9 cellular contexts compared by ENCODE assay signal in the genomic region with DNA sequence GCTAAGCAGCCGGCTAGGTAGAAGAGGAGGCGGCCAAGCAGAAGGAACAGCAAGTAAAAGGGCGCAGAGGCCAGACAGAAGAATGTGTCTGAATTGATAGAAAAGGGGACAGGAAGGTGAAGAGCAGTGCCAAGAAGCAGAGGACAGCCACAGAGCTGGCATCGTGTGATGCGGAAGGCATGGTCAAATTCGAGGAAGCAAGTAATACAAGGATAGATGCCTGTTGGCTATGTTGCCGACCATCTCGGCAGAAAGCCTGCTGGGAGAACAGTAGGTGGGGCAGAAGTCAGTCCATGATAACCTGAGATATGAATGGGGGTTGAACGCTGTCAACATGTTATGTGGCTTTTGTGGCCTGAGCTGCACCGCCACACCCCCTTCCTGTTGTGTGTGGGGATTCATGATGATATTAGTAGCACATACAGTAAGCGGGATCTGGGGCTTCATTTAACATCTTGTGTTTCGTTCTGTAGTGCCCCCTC. TPM values are rescaled to one million over a fixed set of nuclear protein-coding genes. Genes with fewer than 3 reads are reported as not detected.
A peak's percentile ranks its signal among the peaks of the same experiment; 100 is the strongest.
DNase-seq lines count a peak whose midpoint lies in the region; ATAC-seq and TF ChIP-seq lines count a peak whose summit lies in the region.
"Had no signal": no experiment of that assay in that cellular context is flagged by ENCODE, and none has a peak within 500 bp of the region (broad histone marks: within the 10 kb centered on the region; RNA-seq: fewer than 3 reads in every experiment).

No MANE protein-coding gene starts in this region.

- WGBS in right lobe of liver (ENCODE audit: insufficient coverage, low coverage, low lambda C conversion rate, missing lambda C conversion rate), result 24% methylated on average over 12 of the region's 12 CpGs
- 84% methylated on average over 10 of the region's 12 CpGs for WGBS in mesenchymal stem cell

- H3K36me3 Mint-ChIP-seq in activated CD4-positive, alpha-beta T cell treated with anti-CD3 and anti-CD28 coated beads, Interleukin-2, amount 10 ng/mL, durations not matched to agents 7 days and 5 days (ENCODE audit: low read depth), result peaks cover 14% of the 10 kb centered on the region

- H3K27ac ChIP-seq in left ventricle myocardium inferior (replicated peaks) (peak overlapping the region; percentile 33), right atrium auricular region (no peak overlapping the region), right lobe of liver (no peak overlapping the region), mesenchymal stem cell (ENCODE audit: low read length, poor library complexity, severe bottlenecking) (no peak overlapping the region)

- H3K4me1 Mint-ChIP-seq in activated CD4-positive, alpha-beta T cell treated with anti-CD3 and anti-CD28 coated beads, Interleukin-2, amount 10 ng/mL, durations not matched to agents 7 days and 5 days, result peaks cover 75% of the 10 kb centered on the region

- H3K4me1 ChIP-seq in left ventricle myocardium inferior (peaks cover 44% of the 10 kb centered on the region), right atrium auricular region (peaks cover 0 to 6% of the 10 kb centered on the region in 2 donors), right lobe of liver (no peaks in the 10 kb centered on the region), mesenchymal stem cell (ENCODE audit: control insufficient read depth, insufficient read depth, low read depth, low read length) (no peaks in the 10 kb centered on the region)

- H3K23ac ChIP-seq in mesenchymal stem cell (ENCODE audit: low read length in 2 of 2), result no peak overlapping the region

- H4K91ac ChIP-seq in mesenchymal stem cell (ENCODE audit: low read length), result no peak overlapping the region

- intact Hi-C loops in left ventricle myocardium inferior (cut with micrococcal nuclease), result no loop called here
- intact Hi-C loops in right lobe of liver (cut with DNase I), result loop anchor here in 1 of 2 donors (10.0 kb wide), 1 partner anchor 584 kb away; no protein-coding TSS in a partner anchor

- TF ChIP-seq POLR2A in right lobe of liver (IDR thresholded peaks at IDR 0.05), result no peak

- peak overlapping the region; percentile 59 for H3K4me3 Mint-ChIP-seq in activated CD4-positive, alpha-beta T cell treated with anti-CD3 and anti-CD28 coated beads, Interleukin-2, amount 10 ng/mL, durations not matched to agents 7 days and 5 days

- no peak overlapping the region for H2BK5ac ChIP-seq in mesenchymal stem cell (ENCODE audit: low read depth, low read length, poor library complexity, severe bottlenecking)

- H3K27ac Mint-ChIP-seq in activated CD4-positive, alpha-beta T cell treated with anti-CD3 and anti-CD28 coated beads, Interleukin-2, amount 10 ng/mL, durations not matched to agents 7 days and 5 days, result peak overlapping the region; percentile 96

- H3K9me3 ChIP-seq in left ventricle myocardium inferior (replicated peaks), result no peaks in the 10 kb centered on the region
- no peaks in the 10 kb centered on the region for H3K9me3 ChIP-seq in right atrium auricular region
- no peaks in the 10 kb centered on the region for H3K9me3 ChIP-seq in right lobe of liver
- no peaks in the 10 kb centered on the region for H3K9me3 ChIP-seq in mesenchymal stem cell (ENCODE audit: control insufficient read depth, low read length)

- CTCF ChIA-PET in activated CD4-positive, alpha-beta T cell treated with anti-CD3 and anti-CD28 coated beads, Interleukin-2, amount 10 ng/mL, durations not matched to agents 7 days and 5 days (lab: Charles Lee), result interaction anchor here (0.5 to 2.4 kb wide), 5 partner anchors 20 to 598 kb away, joined by 3 to 5 read pairs (median 3); no protein-coding TSS in a partner anchor

- H2BK15ac ChIP-seq in mesenchymal stem cell (ENCODE audit: low read depth, poor library complexity, severe bottlenecking), result no peak overlapping the region

- DNase-seq in left ventricle myocardium inferior, result no peak
- DNase-seq in right atrium auricular region (ENCODE audit: low spot score), result no peak
- DNase-seq in activated CD4-positive, alpha-beta T cell treated with anti-CD3 and anti-CD28 coated beads, Interleukin-2, amount 10 ng/mL, durations not matched to agents 7 days and 5 days, result peak; percentile 89
- DNase-seq in right lobe of liver, result no peak
- DNase-seq in DMS 273 treated with DMSO at 0.1 percent for 48 hours (lab: John Stamatoyannopoulos, UW), result no peak
- no peak for DNase-seq in occipital lobe (lab: John Stamatoyannopoulos, UW)
- DNase-seq in mesenchymal stem cell, result no peak
- DNase-seq: NCI-H1048 had no signal

- H3K9ac ChIP-seq in mesenchymal stem cell (ENCODE audit: low read length), result no peak overlapping the region

- no peak overlapping the region for H2AK5ac ChIP-seq in mesenchymal stem cell (ENCODE audit: low read length, severe bottlenecking)

- no peaks in the 10 kb centered on the region for H3K79me1 ChIP-seq in mesenchymal stem cell (replicated peaks; ENCODE audit: low read length, poor library complexity, severe bottlenecking)

- ATAC-seq in right lobe of liver (peak; percentile 46 to 58 (median 52)), GM21528 (IDR thresholded peaks at IDR 0.05; ENCODE audit: low FRiP score, unreplicated experiment) (no peak)

- TF ChIP-seq CTCF in left ventricle myocardium inferior (IDR thresholded peaks at IDR 0.05; ENCODE audit: borderline replicate concordance) (no peak), right atrium auricular region (IDR thresholded peaks at IDR 0.05) (no peak), right lobe of liver (IDR thresholded peaks at IDR 0.05) (no peak)

- H3K36me3 ChIP-seq in left ventricle myocardium inferior (no peaks in the 10 kb centered on the region), right atrium auricular region (no peaks in the 10 kb centered on the region), right lobe of liver (no peaks in the 10 kb centered on the region), mesenchymal stem cell (ENCODE audit: control insufficient read depth in 1 of 2, insufficient read depth in 2 of 2, low read depth in 1 of 2, low read length in 2 of 2) (no peaks in the 10 kb centered on the region)

- no peak overlapping the region for H3K18ac ChIP-seq in mesenchymal stem cell (ENCODE audit: low read depth in 1 of 2, low read length in 2 of 2)

- peaks cover 11% of the 10 kb centered on the region for H3K27me3 Mint-ChIP-seq in activated CD4-positive, alpha-beta T cell treated with anti-CD3 and anti-CD28 coated beads, Interleukin-2, amount 10 ng/mL, durations not matched to agents 7 days and 5 days

- no peak overlapping the region for H2BK120ac ChIP-seq in mesenchymal stem cell (ENCODE audit: low read depth, low read length)

- H3K4me3 ChIP-seq in left ventricle myocardium inferior, result peak overlapping the region; percentile 21
- H3K4me3 ChIP-seq in right atrium auricular region, result no peak overlapping the region
- H3K4me3 ChIP-seq in right lobe of liver, result no peak overlapping the region
- no peak overlapping the region for H3K4me3 ChIP-seq in mesenchymal stem cell (ENCODE audit: insufficient read depth in 1 of 2, low read depth in 1 of 2, low read length in 2 of 2)

- H2BK12ac ChIP-seq in mesenchymal stem cell (ENCODE audit: low read length in 2 of 2), result no peak overlapping the region

- no peak overlapping the region for H2AFZ ChIP-seq in mesenchymal stem cell (ENCODE audit: low read depth, low read length)

- H3K4ac ChIP-seq in mesenchymal stem cell (ENCODE audit: low read depth in 1 of 2, low read length in 2 of 2), result no peak overlapping the region

- POLR2A ChIA-PET in activated CD4-positive, alpha-beta T cell treated with anti-CD3 and anti-CD28 coated beads, Interleukin-2, amount 10 ng/mL, durations not matched to agents 7 days and 5 days (lab: Charles Lee), result interaction anchor here (1.2 kb wide), 1 partner anchor 25 kb away, joined by 3 read pairs; no protein-coding TSS in a partner anchor

- no peak overlapping the region for H4K8ac ChIP-seq in mesenchymal stem cell (ENCODE audit: low read length)

- H3K27me3 ChIP-seq in left ventricle myocardium inferior (ENCODE audit: low read depth) (peaks cover 47% of the 10 kb centered on the region), right atrium auricular region (no peaks in the 10 kb centered on the region), right lobe of liver (no peaks in the 10 kb centered on the region), mesenchymal stem cell (ENCODE audit: control insufficient read depth in 1 of 2, insufficient read depth in 1 of 2, low read length in 2 of 2) (peaks cover 0 to 23% of the 10 kb centered on the region in 2 experiments)

- H3K14ac ChIP-seq in mesenchymal stem cell (ENCODE audit: low read length in 2 of 2), result no peak overlapping the region

- H3K4me2 ChIP-seq in mesenchymal stem cell (ENCODE audit: low read length, poor library complexity, severe bottlenecking), result no peak overlapping the region

- H3K9me3 Mint-ChIP-seq in activated CD4-positive, alpha-beta T cell treated with anti-CD3 and anti-CD28 coated beads, Interleukin-2, amount 10 ng/mL, durations not matched to agents 7 days and 5 days, result no peaks in the 10 kb centered on the region

RNA-seq across cellular contexts. Expression of a gene that starts 25.7 kb away (rescaled TPM):
- total RNA-seq in left ventricle myocardium inferior (10.1 TPM), right atrium auricular region (10 to 100 TPM in 1 of 2 donors, 1 to 10 TPM in 1; 5.3 to 11.0 TPM), right lobe of liver (1 to 10 TPM in 4 of 6 experiments, under 1 TPM in 2; 0.39 to 2.2 (median 1.4) TPM), occipital lobe (16.2 TPM)
- total RNA-seq in activated CD4-positive, alpha-beta T cell treated with anti-CD3 and anti-CD28 coated beads, Interleukin-2, amount 10 ng/mL, durations not matched to agents 7 days and 5 days, result under 1 TPM; 0.15 to 0.20 TPM
- 0.03 TPM for polyA plus RNA-seq in mesenchymal stem cell (2013, experiment 1 of 2)
- not detected for polyA plus RNA-seq in mesenchymal stem cell (2013, experiment 2 of 2)
